1 cellular context compared by ENCODE assay signal in the genomic region with DNA sequence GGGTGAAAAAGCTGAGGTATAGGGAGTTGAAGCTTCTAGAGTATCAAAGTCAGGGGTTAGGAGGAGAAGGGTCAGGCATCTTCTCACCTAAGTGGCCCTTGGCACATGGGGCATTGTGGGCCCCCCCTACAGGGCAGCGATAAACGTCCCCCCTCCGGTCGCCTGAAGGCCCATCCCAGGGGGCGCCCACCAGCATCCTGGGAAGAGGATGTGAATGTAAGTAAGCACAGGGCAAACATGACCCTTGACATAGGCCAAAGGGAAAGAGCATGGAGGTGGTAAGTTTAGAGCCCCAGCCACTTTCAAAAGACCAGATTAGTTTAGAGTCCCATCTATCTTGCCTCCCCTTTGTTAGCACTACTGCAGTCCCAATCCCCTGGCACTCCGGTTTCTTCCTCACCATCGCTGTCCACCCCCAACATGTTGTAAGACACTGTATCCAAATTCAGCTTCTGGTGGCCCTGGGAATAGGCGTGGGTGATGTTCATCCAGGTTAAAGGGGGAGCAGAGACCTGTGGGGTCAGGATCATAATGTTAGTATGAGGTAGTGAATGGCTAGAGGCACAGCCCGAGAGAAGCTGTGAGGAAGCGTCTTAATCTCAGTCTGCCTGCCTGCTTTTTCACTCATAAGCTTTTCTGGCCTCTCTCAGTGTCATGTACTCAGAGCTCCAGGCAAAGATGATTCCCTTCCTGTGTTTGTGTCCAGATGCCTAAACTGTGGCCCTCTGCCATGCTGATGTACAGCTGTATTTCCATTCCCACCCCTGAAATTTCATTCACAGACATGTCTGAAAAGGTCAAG.
TF ChIP-seq lines count a peak whose summit lies in the region.

No MANE protein-coding gene starts in this region.

TF ChIP-seq in WTC11, 78 proteins besides CTCF, POLR2A, EP300 and RAD21 (continued from another document):
- TF ChIP-seq, protein P1, sequence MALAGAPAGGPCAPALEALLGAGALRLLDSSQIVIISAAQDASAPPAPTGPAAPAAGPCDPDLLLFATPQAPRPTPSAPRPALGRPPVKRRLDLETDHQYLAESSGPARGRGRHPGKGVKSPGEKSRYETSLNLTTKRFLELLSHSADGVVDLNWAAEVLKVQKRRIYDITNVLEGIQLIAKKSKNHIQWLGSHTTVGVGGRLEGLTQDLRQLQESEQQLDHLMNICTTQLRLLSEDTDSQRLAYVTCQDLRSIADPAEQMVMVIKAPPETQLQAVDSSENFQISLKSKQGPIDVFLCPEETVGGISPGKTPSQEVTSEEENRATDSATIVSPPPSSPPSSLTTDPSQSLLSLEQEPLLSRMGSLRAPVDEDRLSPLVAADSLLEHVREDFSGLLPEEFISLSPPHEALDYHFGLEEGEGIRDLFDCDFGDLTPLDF (CRISPR knock-in tag; IDR thresholded peaks at IDR 0.05) = no peak
- no peak for TF ChIP-seq RORB (CRISPR knock-in tag; IDR thresholded peaks at IDR 0.05)
- no peak for TF ChIP-seq CBFB (CRISPR knock-in tag; IDR thresholded peaks at IDR 0.05; ENCODE audit: low read depth)
- TF ChIP-seq, protein P2, sequence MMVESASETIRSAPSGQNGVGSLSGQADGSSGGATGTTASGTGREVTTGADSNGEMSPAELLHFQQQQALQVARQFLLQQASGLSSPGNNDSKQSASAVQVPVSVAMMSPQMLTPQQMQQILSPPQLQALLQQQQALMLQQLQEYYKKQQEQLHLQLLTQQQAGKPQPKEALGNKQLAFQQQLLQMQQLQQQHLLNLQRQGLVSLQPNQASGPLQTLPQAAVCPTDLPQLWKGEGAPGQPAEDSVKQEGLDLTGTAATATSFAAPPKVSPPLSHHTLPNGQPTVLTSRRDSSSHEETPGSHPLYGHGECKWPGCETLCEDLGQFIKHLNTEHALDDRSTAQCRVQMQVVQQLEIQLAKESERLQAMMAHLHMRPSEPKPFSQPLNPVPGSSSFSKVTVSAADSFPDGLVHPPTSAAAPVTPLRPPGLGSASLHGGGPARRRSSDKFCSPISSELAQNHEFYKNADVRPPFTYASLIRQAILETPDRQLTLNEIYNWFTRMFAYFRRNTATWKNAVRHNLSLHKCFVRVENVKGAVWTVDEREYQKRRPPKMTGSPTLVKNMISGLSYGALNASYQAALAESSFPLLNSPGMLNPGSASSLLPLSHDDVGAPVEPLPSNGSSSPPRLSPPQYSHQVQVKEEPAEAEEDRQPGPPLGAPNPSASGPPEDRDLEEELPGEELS (CRISPR knock-in tag; IDR thresholded peaks at IDR 0.05) = no peak
- TF ChIP-seq ZNF416 (CRISPR knock-in tag; IDR thresholded peaks at IDR 0.05) = no peak
- no peak for TF ChIP-seq PRDM15 (CRISPR knock-in tag; IDR thresholded peaks at IDR 0.05)
- TF ChIP-seq FOXK1 (CRISPR knock-in tag; IDR thresholded peaks at IDR 0.05) = no peak
- TF ChIP-seq ERG (CRISPR knock-in tag; IDR thresholded peaks at IDR 0.05) = no peak
